8 cellular contexts compared by ENCODE assay signal in the genomic region with DNA sequence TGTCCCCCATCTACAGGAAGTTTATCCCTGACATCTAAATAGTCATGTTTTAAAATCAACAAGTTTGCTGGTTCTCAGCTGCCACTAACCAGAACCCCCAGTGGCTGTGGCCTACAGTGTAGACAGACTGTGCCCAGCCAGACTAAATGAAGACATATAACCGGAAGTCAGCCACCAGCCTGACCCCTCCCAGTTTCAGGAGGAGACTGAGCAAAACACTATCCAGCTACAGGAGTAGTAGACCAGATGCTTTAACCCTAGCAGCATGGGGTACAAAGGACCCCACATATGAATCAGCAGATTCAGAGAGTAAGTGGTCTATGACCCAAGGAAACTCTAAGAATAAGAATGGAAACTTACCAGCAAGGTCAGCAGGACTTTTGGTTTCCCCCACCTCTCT.
DNase-seq lines count a peak whose midpoint lies in the region; ATAC-seq and TF ChIP-seq lines count a peak whose summit lies in the region.

No MANE protein-coding gene starts in this region.

- H3K27me3 Mint-ChIP-seq in MCF 10A (ENCODE audit: insufficient read depth, unreplicated experiment) (no peaks in the 10 kb centered on the region), naive B cell (no peaks in the 10 kb centered on the region)
- H3K27me3 Mint-ChIP-seq in activated T-cell treated with anti-CD3 and anti-CD28 coated beads, Interleukin-2, amount 50 U/mL, for 72 hours (ENCODE audit: low read depth): no peaks in the 10 kb centered on the region

- peak; percentile 71 for ATAC-seq in HG03196 (IDR thresholded peaks at IDR 0.05; ENCODE audit: unreplicated experiment)
- peak; percentile 77 to 85 for ATAC-seq in activated T-cell treated with anti-CD3 and anti-CD28 coated beads, Interleukin-2, amount 50 U/mL, for 72 hours (replicated peaks in 1 of 2)
- peak; percentile 50 to 62 for ATAC-seq in naive B cell (ENCODE audit: low read depth in 2 of 2)

- in situ Hi-C loops in mammary epithelial cell (cut with MboI; ENCODE audit: low sequenced_read_pairs in 2 of 2): no loop called here

- no peak overlapping the region for H3K9ac ChIP-seq in mammary epithelial cell (ENCODE audit: insufficient read depth, low read length)

- H3K4me2 ChIP-seq in mammary epithelial cell (ENCODE audit: insufficient read depth, low read depth, low read length): no peak overlapping the region

- peaks cover 2% of the 10 kb centered on the region for H3K36me3 ChIP-seq in mammary epithelial cell (ENCODE audit: insufficient read depth, low read length)

- dilution Hi-C loops in mammary epithelial cell (cut with HindIII; ENCODE audit: low sequenced_read_pairs): no loop called here

- no peaks in the 10 kb centered on the region for H3K4me1 ChIP-seq in mammary epithelial cell (ENCODE audit: insufficient read depth, low read length)

- H3K36me3 Mint-ChIP-seq in MCF 10A (ENCODE audit: insufficient read depth, unreplicated experiment): no peaks in the 10 kb centered on the region
- H3K36me3 Mint-ChIP-seq in activated T-cell treated with anti-CD3 and anti-CD28 coated beads, Interleukin-2, amount 50 U/mL, for 72 hours (ENCODE audit: insufficient read depth in 2 of 2): peaks cover 2 to 4% of the 10 kb centered on the region in 2 donors
- H3K36me3 Mint-ChIP-seq in naive B cell: no peaks in the 10 kb centered on the region

- DNase-seq in MCF 10A (ENCODE audit: unreplicated experiment) (no peak), mammary epithelial cell (no peak), naive B cell (peak; percentile 1), T-helper 9 cell (no peak), COR-L47 (lab: John Stamatoyannopoulos, UW) (no peak), occipital lobe (lab: John Stamatoyannopoulos, UW) (no peak)
- DNase-seq in activated T-cell treated with anti-CD3 and anti-CD28 coated beads, Interleukin-2, amount 50 U/mL, for 72 hours: peak; percentile 16 to 33

- H4K20me1 ChIP-seq in mammary epithelial cell (ENCODE audit: insufficient read depth, low read length): no peaks in the 10 kb centered on the region

- CTCF ChIA-PET in MCF 10A (lab: Yijun Ruan, JAX) (interaction anchor here (0.5 to 1.6 kb wide), 4 partner anchors 16 to 115 kb away, joined by 3 to 5 read pairs (median 4); no protein-coding TSS in a partner anchor), mammary epithelial cell (lab: Charles Lee; ENCODE audit: low non-redundant PET) (no interaction called here)

- POLR2A ChIA-PET in MCF 10A (lab: Yijun Ruan, JAX): interaction anchor here (0.7 to 2.1 kb wide), 6 partner anchors 9 to 309 kb away, joined by 3 to 11 read pairs (median 4); partner anchors contain the start of gene SMYD4

- no peaks in the 10 kb centered on the region for H3K9me3 Mint-ChIP-seq in MCF 10A (ENCODE audit: unreplicated experiment)
- H3K9me3 Mint-ChIP-seq in activated T-cell treated with anti-CD3 and anti-CD28 coated beads, Interleukin-2, amount 50 U/mL, for 72 hours: no peaks in the 10 kb centered on the region
- no peaks in the 10 kb centered on the region for H3K9me3 Mint-ChIP-seq in naive B cell

- no peak for TF ChIP-seq CTCF in MCF 10A (IDR thresholded peaks at IDR 0.05; ENCODE audit: unreplicated experiment)
- TF ChIP-seq CTCF in mammary epithelial cell (conservative IDR thresholded peaks at IDR 0.05 in 1 of 2, IDR thresholded peaks at IDR 0.05 in 1 of 2; ENCODE audit: extremely low read depth in 1 of 2, insufficient read depth in 1 of 2, low read depth in 1 of 2, low read length in 2 of 2): no peak

- H3K4me3 ChIP-seq in mammary epithelial cell (replicated peaks in 1 of 3; ENCODE audit: insufficient read depth in 1 of 3, low read depth in 2 of 3, low read length in 3 of 3): no peak overlapping the region

- H3K27me3 ChIP-seq in mammary epithelial cell (ENCODE audit: insufficient read depth, low read length): no peaks in the 10 kb centered on the region

- H3K79me2 ChIP-seq in mammary epithelial cell (ENCODE audit: insufficient read depth, low read length): no peaks in the 10 kb centered on the region

- no TSS peak for BruUV-seq in MCF 10A (replicated peaks; lab: Mats Ljungman, UMichigan)
- no TSS peak for BruUV-seq in mammary epithelial cell (replicated peaks; lab: Mats Ljungman, UMichigan)

- H3K27ac ChIP-seq in mammary epithelial cell (ENCODE audit: insufficient read depth, low read depth, low read length): no peak overlapping the region

- 100% methylated on average over 1 of the region's 1 CpG for WGBS in mammary epithelial cell (ENCODE audit: low coverage, missing lambda C conversion rate)

- H2AFZ ChIP-seq in mammary epithelial cell (ENCODE audit: low read depth, low read length): no peak overlapping the region

- H3K4me1 Mint-ChIP-seq in MCF 10A (ENCODE audit: insufficient read depth, unreplicated experiment) (peaks cover 22% of the 10 kb centered on the region), naive B cell (peaks cover 16 to 19% (median 17%) of the 10 kb centered on the region in 3 donors)
- peaks cover 25% of the 10 kb centered on the region for H3K4me1 Mint-ChIP-seq in activated T-cell treated with anti-CD3 and anti-CD28 coated beads, Interleukin-2, amount 50 U/mL, for 72 hours (ENCODE audit: low read depth)

- no peaks in the 10 kb centered on the region for H3K9me3 ChIP-seq in mammary epithelial cell (replicated peaks; ENCODE audit: insufficient read depth, low read length)

- intact Hi-C loops in MCF 10A (cut with micrococcal nuclease) (no loop called here), mammary epithelial cell (cut with micrococcal nuclease) (no loop called here)

- H3K4me3 Mint-ChIP-seq in MCF 10A (ENCODE audit: unreplicated experiment) (no peak overlapping the region), naive B cell (peak overlapping the region in 2 of 8 donors; percentile 26 to 31)
- no peak overlapping the region for H3K4me3 Mint-ChIP-seq in activated T-cell treated with anti-CD3 and anti-CD28 coated beads, Interleukin-2, amount 50 U/mL, for 72 hours

- H3K27ac Mint-ChIP-seq in MCF 10A (ENCODE audit: low read depth, unreplicated experiment) (peak overlapping the region; percentile 57), naive B cell (peak overlapping the region; percentile 50 to 78 (median 70))
- peak overlapping the region; percentile 55 for H3K27ac Mint-ChIP-seq in activated T-cell treated with anti-CD3 and anti-CD28 coated beads, Interleukin-2, amount 50 U/mL, for 72 hours

Comparison
In these comparisons a context has a peak if more than half of its experiments do, and no peak if none do; other contexts are left out.
1. DNase-seq: peak in activated T-cell treated with anti-CD3 and anti-CD28 coated beads, Interleukin-2, amount 50 U/mL, for 72 hours (2 of 2) and naive B cell (single experiment); none in MCF 10A (single experiment), mammary epithelial cell (single experiment), T-helper 9 cell (single experiment), COR-L47 (single experiment) and occipital lobe (single experiment).
2. Peak in every context shown above with its lines, with median percentiles within 50 percentile points of each other: H3K27ac Mint-ChIP-seq and ATAC-seq.